In genomic region chr20:61355096-61355495, GRCh38 we compare ENCODE assay signal across 27 cellular contexts.
DNase-seq lines count a peak whose midpoint lies in the region; ATAC-seq, FAIRE-seq and TF ChIP-seq lines count a peak whose summit lies in the region.
"Had no signal": no experiment of that assay in that cellular context is flagged by ENCODE, and none has a peak within 500 bp of the region (broad histone marks: within the 10 kb centered on the region; RNA-seq: fewer than 3 reads in every experiment).

No MANE protein-coding gene starts in this region.

- WGBS in spleen, 5 donors, result 58 to 71% (median 65%) methylated on average over 8 of the region's 8 CpGs
- 72% methylated on average over 8 of the region's 8 CpGs for WGBS in smooth muscle cell (ENCODE audit: low lambda C conversion rate)

- H3K4me2 ChIP-seq in astrocyte (ENCODE audit: low read length) (peak overlapping the region; percentile 1), smooth muscle cell (no peak overlapping the region)
- H3K4me2 ChIP-seq: GM23338 had no signal

- H3K27me3 Mint-ChIP-seq in astrocyte (ENCODE audit: low read depth, unreplicated experiment), result peaks cover 31% of the 10 kb centered on the region
- H3K27me3 Mint-ChIP-seq: CD4-positive, CD25-positive, alpha-beta regulatory T cell had no signal

- no peaks in the 10 kb centered on the region for H3K27me3 ChIP-seq in astrocyte (ENCODE audit: insufficient read depth, low read length)
- peaks cover 0 to 20% (median 0%) of the 10 kb centered on the region in 7 donors for H3K27me3 ChIP-seq in spleen (replicated peaks in 1 of 7)
- H3K27me3 ChIP-seq in smooth muscle cell (ENCODE audit: low read depth), result peaks cover 19% of the 10 kb centered on the region
- H3K27me3 ChIP-seq: BLaER1 had no signal

- no peak for FAIRE-seq in astrocyte (lab: Jason Lieb, UNC)
- FAIRE-seq: A204.1, D721Med, G401.6, GM12878, RCC 7860 had no signal

- H3K4me1 ChIP-seq in astrocyte (ENCODE audit: insufficient read depth, low read length), result peaks cover 14% of the 10 kb centered on the region
- peaks cover 0 to 47% (median 8%) of the 10 kb centered on the region in 6 donors for H3K4me1 ChIP-seq in spleen
- H3K4me1 ChIP-seq in smooth muscle cell (ENCODE audit: low read depth), result peaks cover 8% of the 10 kb centered on the region
- H3K4me1 ChIP-seq: SJCRH30 had no signal

- H3K9me3 ChIP-seq in astrocyte (ENCODE audit: insufficient read depth, low read depth, low read length) (no peaks in the 10 kb centered on the region), spleen (peaks cover 0 to 17% (median 0%) of the 10 kb centered on the region in 8 donors), smooth muscle cell (replicated peaks; ENCODE audit: low read depth) (no peaks in the 10 kb centered on the region)
- H3K9me3 ChIP-seq: BLaER1, SJCRH30 had no signal

- TF ChIP-seq POLR2A in spleen (IDR thresholded peaks at IDR 0.05), result no peak

- H3K79me2 ChIP-seq in astrocyte (ENCODE audit: insufficient read depth, low read length) (no peaks in the 10 kb centered on the region), smooth muscle cell (ENCODE audit: low read depth) (no peaks in the 10 kb centered on the region)

- H3K4me3 ChIP-seq in astrocyte (ENCODE audit: insufficient read depth, low read depth, low read length) (no peak overlapping the region), spleen (no peak overlapping the region), smooth muscle cell (no peak overlapping the region)
- H3K4me3 ChIP-seq: BLaER1, GM12878, GM23338, SJCRH30 had no signal

- no peak overlapping the region for H2AFZ ChIP-seq in astrocyte (ENCODE audit: low read depth, low read length)
- no peak overlapping the region for H2AFZ ChIP-seq in smooth muscle cell (ENCODE audit: low read depth)
- H2AFZ ChIP-seq: GM23338 had no signal

- H4K20me1 ChIP-seq in astrocyte (ENCODE audit: insufficient read depth, low read length) (peaks cover 8% of the 10 kb centered on the region), smooth muscle cell (ENCODE audit: low read depth) (no peaks in the 10 kb centered on the region)
- H4K20me1 ChIP-seq: BLaER1 had no signal

- no peak for ATAC-seq in GM19463 (IDR thresholded peaks at IDR 0.05; ENCODE audit: unreplicated experiment)
- ATAC-seq: GM12878, GM23338, SK-N-SH treated with all-trans-retinoic acid at 6 μM for 48 hours had no signal

- H3K27ac Mint-ChIP-seq in astrocyte (ENCODE audit: unreplicated experiment), result no peak overlapping the region
- H3K27ac Mint-ChIP-seq: GM23338, H9 had no signal

- peaks cover 10% of the 10 kb centered on the region for H3K4me1 Mint-ChIP-seq in astrocyte (ENCODE audit: low read depth, unreplicated experiment)

- H3K9ac ChIP-seq in astrocyte (ENCODE audit: low read length) (no peak overlapping the region), smooth muscle cell (ENCODE audit: low read depth) (no peak overlapping the region)
- H3K9ac ChIP-seq: BLaER1 had no signal

- H3K4me3 Mint-ChIP-seq in astrocyte (ENCODE audit: unreplicated experiment), result no peak overlapping the region
- H3K4me3 Mint-ChIP-seq: CD4-positive, CD25-positive, alpha-beta regulatory T cell; GM23338; H9 had no signal

- H3K9me3 Mint-ChIP-seq in astrocyte (ENCODE audit: unreplicated experiment), result peaks cover 3% of the 10 kb centered on the region
- H3K9me3 Mint-ChIP-seq: GM23338, H9 had no signal

- H3K36me3 ChIP-seq in astrocyte (ENCODE audit: insufficient read depth, low read length) (no peaks in the 10 kb centered on the region), spleen (no peaks in the 10 kb centered on the region), smooth muscle cell (ENCODE audit: low read depth) (no peaks in the 10 kb centered on the region)
- H3K36me3 ChIP-seq: BLaER1, SJCRH30 had no signal

- H3K27ac ChIP-seq in astrocyte (ENCODE audit: low read depth, low read length) (no peak overlapping the region), spleen (peak overlapping the region in 4 of 8 donors; percentile 8 to 41 (median 24)), smooth muscle cell (ENCODE audit: low read depth) (no peak overlapping the region)
- H3K27ac ChIP-seq: BLaER1, HL-60, SJCRH30 had no signal

- no peaks in the 10 kb centered on the region for H3F3A ChIP-seq in smooth muscle cell (ENCODE audit: low read depth)

- TF ChIP-seq CTCF in astrocyte (IDR thresholded peaks at IDR 0.05; ENCODE audit: insufficient read depth, low read depth, low read length) (no peak), spleen (IDR thresholded peaks at IDR 0.05 in 8 of 11, conservative IDR thresholded peaks at IDR 0.05 in 3 of 11) (no peak), smooth muscle cell (IDR thresholded peaks at IDR 0.05; ENCODE audit: borderline replicate concordance, insufficient read depth, poor library complexity, severe bottlenecking) (no peak)

- peaks cover 5% of the 10 kb centered on the region for H3K36me3 Mint-ChIP-seq in astrocyte (ENCODE audit: low read depth, unreplicated experiment)
- H3K36me3 Mint-ChIP-seq: CD4-positive, CD25-positive, alpha-beta regulatory T cell had no signal

- DNase-seq in DMS79 (lab: John Stamatoyannopoulos, UW), result peak; percentile 58
- peak; percentile 37 for DNase-seq in astrocyte (ENCODE audit: low read depth)
- peak; percentile 49 for DNase-seq in left kidney (ENCODE audit: low read depth, low spot score)
- DNase-seq in spleen, result peak; percentile 19
- no peak for DNase-seq in smooth muscle cell (lab: John Stamatoyannopoulos, UW; ENCODE audit: unreplicated experiment)
- DNase-seq in T-helper 2 cell, result no peak
- DNase-seq: CD4-positive, CD25-positive, alpha-beta regulatory T cell; H9; Kasumi-1; NCI-H1105; NCI-H146; NCI-H1930; NCI-H2107; NCI-H446; NCI-H524 treated with DMSO at 0.1 percent for 48 hours; NCI-H774; SJCRH30 had no signal

- intact Hi-C loops in spleen (cut with DNase I; ENCODE audit: low total_unique reads), result no loop called here

Comparison
In these comparisons a context has a peak if more than half of its experiments do, and no peak if none do; other contexts are left out.
1. DNase-seq: peak in DMS79 (single experiment), astrocyte (single experiment), left kidney (single experiment) and spleen (single experiment); none in smooth muscle cell (single experiment) and T-helper 2 cell (0 of 5).